In the genomic region with DNA sequence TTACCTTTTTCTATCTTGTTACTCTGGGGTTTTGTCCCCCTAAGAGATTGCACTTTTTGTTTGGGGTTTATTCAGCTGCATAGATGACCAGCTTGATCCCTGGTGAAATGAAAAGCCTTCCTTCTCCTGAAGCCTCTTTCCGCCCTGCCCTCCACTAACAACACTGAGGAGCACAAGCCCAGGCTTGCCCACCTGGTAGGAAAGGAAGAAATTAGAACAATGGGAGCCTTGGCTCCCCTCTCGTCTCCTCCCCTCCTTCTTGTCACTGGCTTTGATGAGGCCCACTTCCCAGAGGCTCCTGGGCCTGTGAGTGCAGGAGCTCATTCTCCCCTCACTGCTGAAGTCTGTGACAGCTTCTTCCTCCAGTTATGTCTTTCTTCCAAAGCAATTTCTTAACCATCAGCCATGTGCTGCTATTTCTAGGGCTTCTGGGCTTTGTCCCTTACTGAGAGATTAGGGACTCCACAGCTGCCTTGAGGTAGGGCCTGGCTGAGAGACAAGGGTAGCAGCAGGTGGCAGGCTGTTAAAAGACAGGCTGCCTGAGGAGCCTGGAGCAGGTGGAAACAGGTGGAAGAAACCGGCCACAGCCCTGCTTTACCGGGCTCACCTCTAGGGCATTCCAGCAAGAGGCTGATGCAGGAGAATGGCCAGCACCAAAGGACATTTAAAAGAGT, we compare ENCODE assay signal across 8 cellular contexts. TPM values are rescaled to one million over a fixed set of nuclear protein-coding genes. Genes with fewer than 3 reads are reported as not detected.
A peak's percentile ranks its signal among the peaks of the same experiment; 100 is the strongest.
DNase-seq lines count a peak whose midpoint lies in the region; ATAC-seq and TF ChIP-seq lines count a peak whose summit lies in the region.

No MANE protein-coding gene starts in this region.

- intact Hi-C loops in breast epithelium (cut with DNase I; ENCODE audit: low total_unique reads), result no loop called here

- H3K27ac ChIP-seq in breast epithelium, result peak overlapping the region; percentile 85 to 89

- H3K36me3 ChIP-seq in breast epithelium, result no peaks in the 10 kb centered on the region

- H3K4me3 Mint-ChIP-seq in natural killer cell treated with Interleukin-12 subunit alpha and Interleukin-12 subunit beta and Interleukin-15 and Interleukin-18, amount 100 ng/mL, for 72 hours, result peak overlapping the region; percentile 85

- H3K36me3 Mint-ChIP-seq in natural killer cell treated with Interleukin-12 subunit alpha and Interleukin-12 subunit beta and Interleukin-15 and Interleukin-18, amount 100 ng/mL, for 72 hours, result peaks cover 14% of the 10 kb centered on the region

- H3K4me1 Mint-ChIP-seq in natural killer cell treated with Interleukin-12 subunit alpha and Interleukin-12 subunit beta and Interleukin-15 and Interleukin-18, amount 100 ng/mL, for 72 hours (ENCODE audit: low read depth in 2 of 2), result peaks cover 73 to 86% of the 10 kb centered on the region in 2 donors

- H3K27me3 ChIP-seq in breast epithelium, result no peaks in the 10 kb centered on the region

- DNase-seq in DMS153 (lab: John Stamatoyannopoulos, UW), result peak; percentile 68
- peak; percentile 83 to 88 for DNase-seq in NCI-H2081 (lab: John Stamatoyannopoulos, UW)
- DNase-seq in breast epithelium (ENCODE audit: low spot score in 2 of 2), result peak in 1 of 2 donors; percentile 84
- DNase-seq in natural killer cell treated with Interleukin-12 subunit alpha and Interleukin-12 subunit beta and Interleukin-15 and Interleukin-18, amount 100 ng/mL, for 72 hours (ENCODE audit: low spot score), result no peak
- no peak for DNase-seq in GOT3 (lab: John Stamatoyannopoulos, UW)
- no peak for DNase-seq in stimulated activated CD8-positive, alpha-beta memory T cell treated with anti-CD3 and anti-CD28 coated beads, Interleukin-4, amount 100 ng/mL, for 48 hours

- no peaks in the 10 kb centered on the region for H3K9me3 ChIP-seq in breast epithelium

- no peak for ATAC-seq in natural killer cell treated with Interleukin-12 subunit alpha and Interleukin-12 subunit beta and Interleukin-15 and Interleukin-18, amount 100 ng/mL, for 72 hours
- no peak for ATAC-seq in GM21447 (IDR thresholded peaks at IDR 0.05; ENCODE audit: unreplicated experiment)
- no peak for ATAC-seq in HG02981 (IDR thresholded peaks at IDR 0.05; ENCODE audit: unreplicated experiment)

- no peak for TF ChIP-seq POLR2A in breast epithelium (IDR thresholded peaks at IDR 0.05)

- TF ChIP-seq CTCF in breast epithelium (IDR thresholded peaks at IDR 0.05), result peak in 1 of 3 donors; percentile 17

- peak overlapping the region; percentile 100 for H3K27ac Mint-ChIP-seq in natural killer cell treated with Interleukin-12 subunit alpha and Interleukin-12 subunit beta and Interleukin-15 and Interleukin-18, amount 100 ng/mL, for 72 hours

- no peaks in the 10 kb centered on the region for H3K27me3 Mint-ChIP-seq in natural killer cell treated with Interleukin-12 subunit alpha and Interleukin-12 subunit beta and Interleukin-15 and Interleukin-18, amount 100 ng/mL, for 72 hours

- H3K9me3 Mint-ChIP-seq in natural killer cell treated with Interleukin-12 subunit alpha and Interleukin-12 subunit beta and Interleukin-15 and Interleukin-18, amount 100 ng/mL, for 72 hours, result peaks cover 2% of the 10 kb centered on the region

- no peak overlapping the region for H3K4me3 ChIP-seq in breast epithelium

- peaks cover 20 to 31% of the 10 kb centered on the region in 2 donors for H3K4me1 ChIP-seq in breast epithelium

RNA-seq across cellular contexts. Expression of gene SRSF5, which starts 53.7 kb away (rescaled TPM):
- 100 to 1,000 TPM; 411 to 543 (median 424) TPM for total RNA-seq in breast epithelium
- total RNA-seq in natural killer cell treated with Interleukin-12 subunit alpha and Interleukin-12 subunit beta and Interleukin-15 and Interleukin-18, amount 100 ng/mL, for 72 hours, result 100 to 1,000 TPM; 317 to 354 TPM

Comparison
In these comparisons a context has a peak if more than half of its experiments do, and no peak if none do; other contexts are left out.
1. DNase-seq: peak in DMS153 (single experiment) and NCI-H2081 (2 of 2); none in natural killer cell treated with Interleukin-12 subunit alpha and Interleukin-12 subunit beta and Interleukin-15 and Interleukin-18, amount 100 ng/mL, for 72 hours (single experiment), GOT3 (single experiment) and stimulated activated CD8-positive, alpha-beta memory T cell treated with anti-CD3 and anti-CD28 coated beads, Interleukin-4, amount 100 ng/mL, for 48 hours (single experiment).